9 cellular contexts compared by ENCODE assay signal in genomic region chr6:5626727-5627426, GRCh38.
DNase-seq lines count a peak whose midpoint lies in the region; ATAC-seq and TF ChIP-seq lines count a peak whose summit lies in the region.
"Had no signal": no experiment of that assay in that cellular context is flagged by ENCODE, and none has a peak within 500 bp of the region (broad histone marks: within the 10 kb centered on the region; RNA-seq: fewer than 3 reads in every experiment).

No MANE protein-coding gene starts in this region.

- H3K9me2 ChIP-seq in SU-DHL-6 (replicated peaks; ENCODE audit: insufficient read depth, low read length): no peaks in the 10 kb centered on the region

- H3K36me3 ChIP-seq in BLaER1: no peaks in the 10 kb centered on the region
- no peaks in the 10 kb centered on the region for H3K36me3 ChIP-seq in SU-DHL-6 (ENCODE audit: low read length)
- H3K36me3 ChIP-seq in mammary epithelial cell (ENCODE audit: insufficient read depth, low read length): no peaks in the 10 kb centered on the region

- no peak overlapping the region for H3K27ac ChIP-seq in BLaER1
- H3K27ac ChIP-seq in SU-DHL-6 (ENCODE audit: low read depth, low read length): no peak overlapping the region
- no peak overlapping the region for H3K27ac ChIP-seq in mammary epithelial cell (ENCODE audit: insufficient read depth, low read depth, low read length)

- no peak overlapping the region for H3K27ac Mint-ChIP-seq in nephron progenitor cell

- H3K4me2 ChIP-seq in BLaER1: peak overlapping the region; percentile 42
- peak overlapping the region; percentile 19 for H3K4me2 ChIP-seq in SU-DHL-6 (ENCODE audit: low read depth, low read length, poor library complexity, severe bottlenecking)
- no peak overlapping the region for H3K4me2 ChIP-seq in mammary epithelial cell (ENCODE audit: insufficient read depth, low read depth, low read length)

- WGBS in mammary epithelial cell (ENCODE audit: low coverage, missing lambda C conversion rate): 92% methylated on average over 7 of the region's 7 CpGs

- H3K9me3 ChIP-seq in BLaER1 (no peaks in the 10 kb centered on the region), SU-DHL-6 (ENCODE audit: insufficient read depth, low read length) (no peaks in the 10 kb centered on the region), mammary epithelial cell (replicated peaks; ENCODE audit: insufficient read depth, low read length) (no peaks in the 10 kb centered on the region)

- peaks cover 22% of the 10 kb centered on the region for H3K4me1 Mint-ChIP-seq in nephron progenitor cell

- no peak overlapping the region for H3K4me3 ChIP-seq in BLaER1
- no peak overlapping the region for H3K4me3 ChIP-seq in SU-DHL-6 (ENCODE audit: insufficient read depth, low read length, poor library complexity, severe bottlenecking)
- H3K4me3 ChIP-seq in mammary epithelial cell (replicated peaks in 1 of 3; ENCODE audit: insufficient read depth in 1 of 3, low read depth in 2 of 3, low read length in 3 of 3): no peak overlapping the region

- BruUV-seq in mammary epithelial cell (replicated peaks; lab: Mats Ljungman, UMichigan): no TSS peak

- ATAC-seq in GM19035 (IDR thresholded peaks at IDR 0.05; ENCODE audit: unreplicated experiment): peak; percentile 80
- peak; percentile 89 for ATAC-seq in HG02938 (IDR thresholded peaks at IDR 0.05; ENCODE audit: unreplicated experiment)
- no peak for ATAC-seq in GM21528 (IDR thresholded peaks at IDR 0.05; ENCODE audit: low FRiP score, unreplicated experiment)

- H3K4me1 ChIP-seq in BLaER1 (peaks cover 11% of the 10 kb centered on the region), mammary epithelial cell (ENCODE audit: insufficient read depth, low read length) (no peaks in the 10 kb centered on the region)

- no peaks in the 10 kb centered on the region for H4K20me1 ChIP-seq in BLaER1
- no peaks in the 10 kb centered on the region for H4K20me1 ChIP-seq in SU-DHL-6 (ENCODE audit: low read depth, low read length)
- no peaks in the 10 kb centered on the region for H4K20me1 ChIP-seq in mammary epithelial cell (ENCODE audit: insufficient read depth, low read length)

- H3K4me3 Mint-ChIP-seq in nephron progenitor cell: no peak overlapping the region
- H3K4me3 Mint-ChIP-seq: neural crest cell had no signal

- H3K9ac ChIP-seq in BLaER1 (no peak overlapping the region), SU-DHL-6 (ENCODE audit: low read length) (no peak overlapping the region), mammary epithelial cell (ENCODE audit: insufficient read depth, low read length) (no peak overlapping the region)

- TF ChIP-seq CTCF in SU-DHL-6 (IDR thresholded peaks at IDR 0.05; ENCODE audit: insufficient read depth, low read length, poor library complexity, severe bottlenecking): no peak
- no peak for TF ChIP-seq CTCF in nephron progenitor cell (IDR thresholded peaks at IDR 0.05)
- TF ChIP-seq CTCF in mammary epithelial cell (conservative IDR thresholded peaks at IDR 0.05 in 1 of 2, IDR thresholded peaks at IDR 0.05 in 1 of 2; ENCODE audit: extremely low read depth in 1 of 2, insufficient read depth in 1 of 2, low read depth in 1 of 2, low read length in 2 of 2): no peak

- H3K27me3 ChIP-seq in BLaER1 (no peaks in the 10 kb centered on the region), SU-DHL-6 (ENCODE audit: low read length) (no peaks in the 10 kb centered on the region), mammary epithelial cell (ENCODE audit: insufficient read depth, low read length) (no peaks in the 10 kb centered on the region)

- dilution Hi-C loops in mammary epithelial cell (cut with HindIII; ENCODE audit: low sequenced_read_pairs): no loop called here

- no peaks in the 10 kb centered on the region for H3F3A ChIP-seq in SU-DHL-6 (ENCODE audit: insufficient read depth)

- CTCF ChIA-PET in mammary epithelial cell (lab: Charles Lee; ENCODE audit: low non-redundant PET): no interaction called here

- no peaks in the 10 kb centered on the region for H3K9me3 Mint-ChIP-seq in nephron progenitor cell
- H3K9me3 Mint-ChIP-seq: neural crest cell had no signal

- in situ Hi-C loops in mammary epithelial cell (cut with MboI; ENCODE audit: low sequenced_read_pairs in 2 of 2): no loop called here

- DNase-seq in LoVo (ENCODE audit: low spot score) (no peak), nephron progenitor cell (no peak), mammary epithelial cell (no peak)

- H2AFZ ChIP-seq in SU-DHL-6 (ENCODE audit: low read depth, low read length, severe bottlenecking) (no peak overlapping the region), mammary epithelial cell (ENCODE audit: low read depth, low read length) (no peak overlapping the region)

- intact Hi-C loops in mammary epithelial cell (cut with micrococcal nuclease): no loop called here

- peaks cover 10% of the 10 kb centered on the region for H3K36me3 Mint-ChIP-seq in nephron progenitor cell (ENCODE audit: low read depth)

- no peaks in the 10 kb centered on the region for H3K79me2 ChIP-seq in SU-DHL-6 (ENCODE audit: insufficient read depth, low read length)
- H3K79me2 ChIP-seq in mammary epithelial cell (ENCODE audit: insufficient read depth, low read length): no peaks in the 10 kb centered on the region

- H3K27me3 Mint-ChIP-seq in nephron progenitor cell (ENCODE audit: low read depth, poor library complexity): peaks cover 5% of the 10 kb centered on the region
